8 cellular contexts compared by ENCODE assay signal in the genomic region with DNA sequence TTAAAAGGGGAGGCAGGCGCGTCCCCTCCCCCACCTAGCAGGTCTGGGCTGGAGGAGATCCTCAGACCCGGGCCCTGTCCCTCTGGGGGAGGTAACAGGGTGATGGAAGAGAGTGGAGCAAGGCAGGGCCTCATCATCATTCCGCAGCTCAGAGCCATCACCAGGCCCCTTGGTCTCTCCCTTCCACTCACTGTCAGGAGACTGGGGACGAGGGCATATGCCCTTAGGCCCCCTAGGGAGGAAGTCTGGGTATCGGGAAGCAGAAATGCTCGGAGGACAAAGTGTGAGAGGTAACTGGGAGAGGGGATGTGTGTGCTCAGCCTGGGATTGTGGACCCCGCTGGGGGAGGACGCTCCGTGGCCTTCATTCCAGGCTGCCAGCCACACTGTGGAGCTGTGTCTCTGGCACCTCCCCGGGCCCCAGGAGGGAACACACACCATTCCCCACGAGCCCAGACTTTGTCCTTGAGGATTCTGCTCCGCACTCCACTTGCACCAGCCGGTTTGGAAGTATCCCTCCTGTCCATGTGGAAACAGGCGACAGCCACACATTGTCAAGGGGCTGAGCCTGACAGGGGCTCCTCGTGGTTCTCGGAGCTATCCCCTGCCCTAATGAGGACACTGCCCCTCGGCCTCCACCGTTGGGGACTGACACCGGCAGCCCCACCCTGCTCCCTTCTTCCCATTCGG. TPM values are rescaled to one million over a fixed set of nuclear protein-coding genes. Genes with fewer than 3 reads are reported as not detected.
DNase-seq lines count a peak whose midpoint lies in the region; ATAC-seq and TF ChIP-seq lines count a peak whose summit lies in the region.

No MANE protein-coding gene starts in this region.

- no peak for ATAC-seq in HG02981 (IDR thresholded peaks at IDR 0.05; ENCODE audit: unreplicated experiment)
- no peak for ATAC-seq in GM19023 (IDR thresholded peaks at IDR 0.05; ENCODE audit: unreplicated experiment)

- H3K27ac ChIP-seq in endodermal cell (ENCODE audit: low read depth, low read length), result peak overlapping the region; percentile 75
- no peak overlapping the region for H3K27ac ChIP-seq in neural progenitor cell

- H3K27me3 ChIP-seq in NT2/D1 (ENCODE audit: insufficient read depth, insufficient read length) (no peaks in the 10 kb centered on the region), endodermal cell (ENCODE audit: control insufficient read depth, insufficient read depth, low read length, poor library complexity, severe bottlenecking) (peaks cover 5% of the 10 kb centered on the region), neural progenitor cell (no peaks in the 10 kb centered on the region)

- peaks cover 16% of the 10 kb centered on the region for H3K79me2 ChIP-seq in neural progenitor cell (ENCODE audit: low read depth)

- in situ Hi-C loops in G401 (cut with HindIII; ENCODE audit: low sequenced_read_pairs), result no loop called here

- H3K9me3 ChIP-seq in NT2/D1 (ENCODE audit: insufficient read depth, low read length) (no peaks in the 10 kb centered on the region), endodermal cell (ENCODE audit: control insufficient read depth, low read length) (no peaks in the 10 kb centered on the region), neural progenitor cell (ENCODE audit: low read depth) (no peaks in the 10 kb centered on the region)

- H3K36me3 ChIP-seq in NT2/D1 (ENCODE audit: insufficient read depth, insufficient read length, low read length) (peaks cover 18% of the 10 kb centered on the region), endodermal cell (ENCODE audit: control insufficient read depth, insufficient read depth, low read length) (peaks cover 20% of the 10 kb centered on the region), neural progenitor cell (peaks cover 8% of the 10 kb centered on the region)

- H3K36me3 Mint-ChIP-seq in endodermal cell (ENCODE audit: low read depth) (peaks cover 17% of the 10 kb centered on the region), neural progenitor cell (peaks cover 17% of the 10 kb centered on the region)

- H3K9ac ChIP-seq in NT2/D1 (ENCODE audit: insufficient read length, low read depth), result peak overlapping the region; percentile 77
- H3K9ac ChIP-seq in endodermal cell (ENCODE audit: extremely low read depth, low read length, poor library complexity, severe bottlenecking), result peak overlapping the region; percentile 55
- peak overlapping the region; percentile 74 for H3K9ac ChIP-seq in neural progenitor cell

- peaks cover 22% of the 10 kb centered on the region for H4K20me1 ChIP-seq in neural progenitor cell (ENCODE audit: low read depth)

- H3K4me3 ChIP-seq in NT2/D1 (ENCODE audit: insufficient read length, low read depth) (peak overlapping the region; percentile 71), endodermal cell (ENCODE audit: low read length) (peak overlapping the region; percentile 88), neural progenitor cell (peak overlapping the region; percentile 76)

- H3F3A ChIP-seq in neural progenitor cell (ENCODE audit: low read depth), result peaks cover 38% of the 10 kb centered on the region

- TF ChIP-seq CTCF in endodermal cell (conservative IDR thresholded peaks at IDR 0.05), result no peak
- no peak for TF ChIP-seq CTCF in neural progenitor cell (IDR thresholded peaks at IDR 0.05)

- H3K27me3 Mint-ChIP-seq in endodermal cell (ENCODE audit: insufficient read depth), result peaks cover 8% of the 10 kb centered on the region
- H3K27me3 Mint-ChIP-seq in neural progenitor cell (ENCODE audit: insufficient read depth, low read depth), result peaks cover 11% of the 10 kb centered on the region

- no peaks in the 10 kb centered on the region for H3K9me3 Mint-ChIP-seq in endodermal cell
- H3K9me3 Mint-ChIP-seq in neural progenitor cell, result no peaks in the 10 kb centered on the region

- peak overlapping the region; percentile 93 for H3K4me2 ChIP-seq in neural progenitor cell

- H3K4me1 ChIP-seq in NT2/D1 (ENCODE audit: insufficient read depth, insufficient read length) (peaks cover 7% of the 10 kb centered on the region), endodermal cell (ENCODE audit: control insufficient read depth, insufficient read depth, low read length) (peaks cover 14% of the 10 kb centered on the region), neural progenitor cell (peaks cover 27% of the 10 kb centered on the region)

- DNase-seq in G401 (ENCODE audit: low spot score), result peak; percentile 58
- no peak for DNase-seq in NT2/D1 (ENCODE audit: low read depth, low spot score)
- no peak for DNase-seq in endodermal cell
- DNase-seq in neural progenitor cell (ENCODE audit: low spot score), result peak; percentile 50
- no peak for DNase-seq in activated gamma-delta T cell treated with Interleukin-2 at 50 U/mL for 16 hours
- no peak for DNase-seq in SW 1271 (lab: John Stamatoyannopoulos, UW)

- H3K4me1 Mint-ChIP-seq in endodermal cell, result peaks cover 26% of the 10 kb centered on the region
- peaks cover 36% of the 10 kb centered on the region for H3K4me1 Mint-ChIP-seq in neural progenitor cell

- H2AFZ ChIP-seq in neural progenitor cell (replicated peaks), result peak overlapping the region; percentile 63

- 50 to 61% methylated on average over 8 to 21 of the region's 21 CpGs for WGBS in endodermal cell (ENCODE audit: insufficient coverage in 1 of 2, insufficient read length in 1 of 2), 2 experiments

- H3K4me3 Mint-ChIP-seq in endodermal cell (peak overlapping the region; percentile 69), neural progenitor cell (peak overlapping the region; percentile 92)

- H3K27ac Mint-ChIP-seq in endodermal cell, result peak overlapping the region; percentile 35
- H3K27ac Mint-ChIP-seq in neural progenitor cell, result peak overlapping the region; percentile 9

RNA-seq across cellular contexts. Expression of gene REEP2, which starts 0.8 kb away (rescaled TPM):
- total RNA-seq in G401 (2014; rRNA removed; shearing (Covaris generic)), result 23.9 and 35.9 TPM in 2 replicates
- total RNA-seq in endodermal cell, result 10 to 100 TPM; 17.7 to 26.9 TPM
- 46.3 TPM for polyA plus RNA-seq in endodermal cell (2013, experiment 1 of 2)
- polyA plus RNA-seq in endodermal cell (2013, experiment 2 of 2), result 43.3 TPM
- total RNA-seq in neural progenitor cell (ENCODE audit: low replicate concordance), result 17.4 and 56.3 TPM in 2 replicates

RNA-seq across cellular contexts. Expression of gene EGR1, which starts 25.6 kb away (rescaled TPM):
- 0.62 and 4.0 TPM in 2 replicates for total RNA-seq in G401 (2014; rRNA removed; shearing (Covaris generic))
- total RNA-seq in endodermal cell, result 10 to 100 TPM in 1 of 2 donors, 1 to 10 TPM in 1; 9.9 to 14.2 TPM
- 10.7 TPM for polyA plus RNA-seq in endodermal cell (2013, experiment 1 of 2)
- 13.1 TPM for polyA plus RNA-seq in endodermal cell (2013, experiment 2 of 2)
- total RNA-seq in neural progenitor cell (ENCODE audit: low replicate concordance), result 25.1 and 31.3 TPM in 2 replicates

Comparison
In these comparisons a context has a peak if more than half of its experiments do, and no peak if none do; other contexts are left out.
1. DNase-seq: peak in G401 (single experiment) and neural progenitor cell (single experiment); none in NT2/D1 (single experiment), endodermal cell (single experiment), activated gamma-delta T cell treated with Interleukin-2 at 50 U/mL for 16 hours (single experiment) and SW 1271 (0 of 2).
2. Peak in every context shown above with its lines, with median percentiles within 50 percentile points of each other: H3K4me3 ChIP-seq and H3K9ac ChIP-seq.